8 cellular contexts compared by ENCODE assay signal in genomic region chr21:32279377-32279680, GRCh38. TPM values are rescaled to one million over a fixed set of nuclear protein-coding genes. Genes with fewer than 3 reads are reported as not detected.
DNase-seq lines count a peak whose midpoint lies in the region; ATAC-seq and TF ChIP-seq lines count a peak whose summit lies in the region.

No MANE protein-coding gene starts in this region.

- peak overlapping the region; percentile 68 for H3K4me3 ChIP-seq in WI38 (ENCODE audit: low read depth, low read length)
- H3K4me3 ChIP-seq in iPS-18a (ENCODE audit: low read length), result peak overlapping the region; percentile 92
- H3K4me3 ChIP-seq in testis, result peak overlapping the region; percentile 70 to 74

- H3K9me3 Mint-ChIP-seq in activated T-cell treated with anti-CD3 and anti-CD28 coated beads, Interleukin-2, amount 50 U/mL, for 4 hours, result no peaks in the 10 kb centered on the region

- TF ChIP-seq CTCF in WI38 (IDR thresholded peaks at IDR 0.05; ENCODE audit: low read depth, low read length), result no peak
- TF ChIP-seq CTCF in testis (IDR thresholded peaks at IDR 0.05), result no peak

- TF ChIP-seq POLR2A in testis (IDR thresholded peaks at IDR 0.05), result no peak

- peak overlapping the region; percentile 99 for H3K4me3 Mint-ChIP-seq in activated T-cell treated with anti-CD3 and anti-CD28 coated beads, Interleukin-2, amount 50 U/mL, for 4 hours

- H3K36me3 ChIP-seq in iPS-18a (ENCODE audit: control insufficient read depth, low read depth, low read length), result peaks cover 3% of the 10 kb centered on the region
- no peaks in the 10 kb centered on the region for H3K36me3 ChIP-seq in testis (ENCODE audit: low read depth, missing control alignments)

- intact Hi-C loops in testis (cut with DNase I; ENCODE audit: low total_unique reads), result no loop called here

- no peak for ATAC-seq in activated T-cell treated with anti-CD3 and anti-CD28 coated beads, Interleukin-2, amount 50 U/mL, for 4 hours
- no peak for ATAC-seq in HG03196 (IDR thresholded peaks at IDR 0.05; ENCODE audit: unreplicated experiment)
- ATAC-seq in HG03135 (IDR thresholded peaks at IDR 0.05; ENCODE audit: unreplicated experiment), result no peak

- no peaks in the 10 kb centered on the region for H3K27me3 Mint-ChIP-seq in activated T-cell treated with anti-CD3 and anti-CD28 coated beads, Interleukin-2, amount 50 U/mL, for 4 hours (ENCODE audit: low read depth)

- H3K9me3 ChIP-seq in iPS-18a (ENCODE audit: control insufficient read depth, low read depth, low read length), result no peaks in the 10 kb centered on the region
- no peaks in the 10 kb centered on the region for H3K9me3 ChIP-seq in testis

- peaks cover 16% of the 10 kb centered on the region for H3K36me3 Mint-ChIP-seq in activated T-cell treated with anti-CD3 and anti-CD28 coated beads, Interleukin-2, amount 50 U/mL, for 4 hours (ENCODE audit: insufficient read depth)

- H3K4me1 ChIP-seq in iPS-18a (ENCODE audit: control insufficient read depth, low read depth, low read length), result peaks cover 5% of the 10 kb centered on the region
- peaks cover 11% of the 10 kb centered on the region for H3K4me1 ChIP-seq in testis

- H3K4me1 Mint-ChIP-seq in activated T-cell treated with anti-CD3 and anti-CD28 coated beads, Interleukin-2, amount 50 U/mL, for 4 hours (ENCODE audit: low read depth), result peaks cover 23% of the 10 kb centered on the region

- WGBS in testis, 2 donors, result 1 to 4% methylated on average over 10 of the region's 10 CpGs

- H3K9ac ChIP-seq in iPS-18a (ENCODE audit: low read length), result peak overlapping the region; percentile 34

- H3K27me3 ChIP-seq in iPS-18a (ENCODE audit: control insufficient read depth, insufficient read depth, low read length), result no peaks in the 10 kb centered on the region
- no peaks in the 10 kb centered on the region for H3K27me3 ChIP-seq in testis

- no peak overlapping the region for H3K27ac ChIP-seq in iPS-18a (ENCODE audit: low read length)
- peak overlapping the region; percentile 16 to 63 for H3K27ac ChIP-seq in testis

- DNase-seq in activated T-cell treated with anti-CD3 and anti-CD28 coated beads, Interleukin-2, amount 50 U/mL, for 4 hours, result no peak
- DNase-seq in activated T-cell treated with anti-CD3 and anti-CD28 coated beads for 4 hours, result no peak
- DNase-seq in testis, result no peak
- DNase-seq in stimulated activated CD4-positive, alpha-beta T cell treated with anti-CD3 and anti-CD28 coated beads, Interleukin-4, amount 100 ng/mL, for 24 hours, result no peak

RNA-seq across cellular contexts. Expression of gene MIS18A, which starts 0.5 kb away (rescaled TPM):
- 10 to 100 TPM; 21.2 to 30.7 (median 22.8) TPM for total RNA-seq in activated T-cell treated with anti-CD3 and anti-CD28 coated beads, Interleukin-2, amount 50 U/mL, for 4 hours
- 10 to 100 TPM; 27.8 to 32.6 TPM for total RNA-seq in testis
- 34.4 TPM for polyA plus RNA-seq in testis (ENCODE audit: insufficient read depth, low read depth, low replicate concordance)

RNA-seq across cellular contexts. Expression of gene MRAP, which starts 19.3 kb away (rescaled TPM):
- not detected for total RNA-seq in activated T-cell treated with anti-CD3 and anti-CD28 coated beads, Interleukin-2, amount 50 U/mL, for 4 hours
- 1 to 10 TPM; 1.4 to 2.2 TPM for total RNA-seq in testis
- polyA plus RNA-seq in testis (ENCODE audit: insufficient read depth, low read depth, low replicate concordance), result 4.0 TPM
